13 cellular contexts compared by ENCODE assay signal in the genomic region with DNA sequence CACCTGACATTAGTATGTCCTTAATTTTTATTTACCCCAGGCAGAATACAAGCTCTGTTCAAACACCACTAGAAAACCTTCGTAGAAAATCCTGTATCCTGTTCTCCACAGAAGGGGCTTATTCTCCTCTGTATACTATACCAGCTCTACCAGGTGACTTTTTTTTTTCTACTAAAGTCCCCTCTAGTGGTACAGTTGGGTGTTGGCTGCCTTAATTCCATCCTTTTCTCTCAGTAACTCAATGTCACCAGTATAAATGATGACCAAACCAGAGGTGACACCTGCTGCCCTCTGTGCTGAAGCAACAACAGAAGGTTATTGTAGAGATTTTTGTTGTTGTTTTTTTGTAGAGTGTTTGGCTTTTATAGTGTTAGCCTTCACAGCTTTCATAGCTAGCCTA.
DNase-seq lines count a peak whose midpoint lies in the region; ATAC-seq and TF ChIP-seq lines count a peak whose summit lies in the region.
"Had no signal": no experiment of that assay in that cellular context is flagged by ENCODE, and none has a peak within 500 bp of the region (broad histone marks: within the 10 kb centered on the region; RNA-seq: fewer than 3 reads in every experiment).

No MANE protein-coding gene starts in this region.

- no peak for TF ChIP-seq CTCF in stomach (IDR thresholded peaks at IDR 0.05)

- H3K27ac ChIP-seq in stomach: no peak overlapping the region

- H3K27me3 ChIP-seq in stomach: no peaks in the 10 kb centered on the region

- ATAC-seq in GM19035 (IDR thresholded peaks at IDR 0.05; ENCODE audit: unreplicated experiment) (peak; percentile 78), HG03378 (IDR thresholded peaks at IDR 0.05; ENCODE audit: unreplicated experiment) (peak; percentile 67)

- no peaks in the 10 kb centered on the region for H3K36me3 ChIP-seq in stomach

- H3K4me3 ChIP-seq in stomach: no peak overlapping the region

- TF ChIP-seq EP300 in stomach (IDR thresholded peaks at IDR 0.05): no peak

- no peaks in the 10 kb centered on the region for H3K4me1 ChIP-seq in stomach

- 82 to 94% (median 89%) methylated on average over 1 of the region's 1 CpG for WGBS in stomach, 5 donors

- TF ChIP-seq POLR2A in stomach (IDR thresholded peaks at IDR 0.05): no peak

- H3K9me3 ChIP-seq in stomach: no peaks in the 10 kb centered on the region

- intact Hi-C loops in stomach (cut with DNase I; ENCODE audit: low total_unique reads): no loop called here

- DNase-seq in COLO668 (lab: John Stamatoyannopoulos, UW; ENCODE audit: unreplicated experiment) (peak; percentile 9), SHP77 treated with DMSO at 0.1 percent for 48 hours (lab: John Stamatoyannopoulos, UW) (peak; percentile 8), stomach (no peak), SW480 (ENCODE audit: low spot score) (no peak)
- DNase-seq in activated CD4-positive, alpha-beta T cell treated with anti-CD3 and anti-CD28 coated beads, Interleukin-2, amount 50 U/mL, for 4 hours: no peak
- no peak for DNase-seq in central memory CD4-positive, alpha-beta T cell
- DNase-seq: activated naive CD8-positive, alpha-beta T cell treated with anti-CD3 and anti-CD28 coated beads, Interleukin-2, amount 10 ng/mL, durations not matched to agents 7 days and 5 days; Calu3; H7; mammary epithelial cell; NCI-H1436 had no signal

Comparison
In these comparisons a context has a peak if more than half of its experiments do, and no peak if none do; other contexts are left out.
1. DNase-seq: peak in COLO668 (single experiment) and SHP77 treated with DMSO at 0.1 percent for 48 hours (single experiment); none in activated CD4-positive, alpha-beta T cell treated with anti-CD3 and anti-CD28 coated beads, Interleukin-2, amount 50 U/mL, for 4 hours (0 of 2), stomach (single experiment), central memory CD4-positive, alpha-beta T cell (single experiment) and SW480 (single experiment).